8 cellular contexts compared by ENCODE assay signal in genomic region chr12:45731376-45731775, GRCh38. TPM values are rescaled to one million over a fixed set of nuclear protein-coding genes. Genes with fewer than 3 reads are reported as not detected.
DNase-seq lines count a peak whose midpoint lies in the region; ATAC-seq and TF ChIP-seq lines count a peak whose summit lies in the region.

No MANE protein-coding gene starts in this region.

- H3K36me3 Mint-ChIP-seq in memory B cell, result peaks cover 3% of the 10 kb centered on the region

- H3K9me3 ChIP-seq in left ventricle myocardium inferior (replicated peaks), result no peaks in the 10 kb centered on the region
- H3K9me3 ChIP-seq in body of pancreas, result no peaks in the 10 kb centered on the region
- H3K9me3 ChIP-seq in uterus, result no peaks in the 10 kb centered on the region

- no peaks in the 10 kb centered on the region for H3K27me3 Mint-ChIP-seq in memory B cell

- no peak for DNase-seq in left ventricle myocardium inferior
- DNase-seq in left ventricle myocardium superior, result no peak
- DNase-seq in body of pancreas, result no peak
- no peak for DNase-seq in memory B cell (ENCODE audit: low spot score in 2 of 2)
- DNase-seq in uterus, result no peak
- no peak for DNase-seq in HUDEP-2 (lab: John Stamatoyannopoulos, UW; ENCODE audit: unreplicated experiment in 76 of 76)
- DNase-seq in GM20000 (ENCODE audit: low spot score), result no peak
- DNase-seq in globus pallidus (ENCODE audit: low spot score), result no peak

- peaks cover 16% of the 10 kb centered on the region for H3K4me1 Mint-ChIP-seq in memory B cell

- TF ChIP-seq CTCF in left ventricle myocardium inferior (IDR thresholded peaks at IDR 0.05; ENCODE audit: borderline replicate concordance) (no peak), body of pancreas (IDR thresholded peaks at IDR 0.05) (no peak), uterus (IDR thresholded peaks at IDR 0.05) (no peak), GM20000 (IDR thresholded peaks at IDR 0.05; ENCODE audit: extremely low read depth, missing control alignments) (no peak)

- H3K4me3 Mint-ChIP-seq in memory B cell, result peak overlapping the region; percentile 100

- no peak for TF ChIP-seq POLR2A in body of pancreas (IDR thresholded peaks at IDR 0.05)
- no peak for TF ChIP-seq POLR2A in uterus (IDR thresholded peaks at IDR 0.05)

- intact Hi-C loops in left ventricle myocardium inferior (cut with micrococcal nuclease), result no loop called here
- intact Hi-C loops in left ventricle myocardium superior (cut with micrococcal nuclease), result no loop called here
- intact Hi-C loops in body of pancreas (cut with DNase I), result no loop called here
- intact Hi-C loops in uterus (cut with DNase I; ENCODE audit: low total_unique reads), result no loop called here

- peak overlapping the region; percentile 94 for H3K27ac Mint-ChIP-seq in memory B cell

- 3 to 5% methylated on average over 2 of the region's 2 CpGs for WGBS in body of pancreas, 2 donors

- peak overlapping the region; percentile 89 for H3K4me3 ChIP-seq in left ventricle myocardium inferior
- peak overlapping the region; percentile 8 to 28 for H3K4me3 ChIP-seq in body of pancreas
- H3K4me3 ChIP-seq in uterus, result peak overlapping the region; percentile 83 to 93

- no peaks in the 10 kb centered on the region for H3K27me3 ChIP-seq in left ventricle myocardium inferior (ENCODE audit: low read depth)
- H3K27me3 ChIP-seq in body of pancreas, result no peaks in the 10 kb centered on the region
- H3K27me3 ChIP-seq in uterus, result no peaks in the 10 kb centered on the region

- H3K4me1 ChIP-seq in left ventricle myocardium inferior, result peaks cover 67% of the 10 kb centered on the region
- peaks cover 30% of the 10 kb centered on the region for H3K4me1 ChIP-seq in body of pancreas
- peaks cover 0 to 11% of the 10 kb centered on the region in 2 donors for H3K4me1 ChIP-seq in uterus

- no peaks in the 10 kb centered on the region for H3K9me3 Mint-ChIP-seq in memory B cell

- H3K27ac ChIP-seq in left ventricle myocardium inferior (replicated peaks) (peak overlapping the region; percentile 99), body of pancreas (peak overlapping the region; percentile 63 to 100 (median 98)), uterus (peak overlapping the region; percentile 99 to 100)

- ATAC-seq in left ventricle myocardium superior (no peak), body of pancreas (no peak), memory B cell (ENCODE audit: low read depth) (no peak)

- H3K36me3 ChIP-seq in left ventricle myocardium inferior (no peaks in the 10 kb centered on the region), body of pancreas (replicated peaks in 1 of 2; ENCODE audit: insufficient read depth in 1 of 2, low read depth in 2 of 2) (no peaks in the 10 kb centered on the region), uterus (no peaks in the 10 kb centered on the region)

RNA-seq across cellular contexts. Expression of gene ARID2, which starts 1.9 kb away (rescaled TPM):
- total RNA-seq in left ventricle myocardium inferior (15.7 TPM), left ventricle myocardium superior (17.2 TPM), body of pancreas (10 to 100 TPM; 19.1 to 26.2 TPM), uterus (100 to 1,000 TPM in 1 of 4 donors, 10 to 100 TPM in 3; 24.3 to 112 (median 56.8) TPM)

Comparison
In these comparisons a context has a peak if more than half of its experiments do, and no peak if none do; other contexts are left out.
1. H3K4me3 ChIP-seq: peak in every context shown above with its lines; median percentile 89 in left ventricle myocardium inferior; 88 in uterus; 18 in body of pancreas.